Comparison of ENCODE assay signal across 1 cellular context in the genomic region with DNA sequence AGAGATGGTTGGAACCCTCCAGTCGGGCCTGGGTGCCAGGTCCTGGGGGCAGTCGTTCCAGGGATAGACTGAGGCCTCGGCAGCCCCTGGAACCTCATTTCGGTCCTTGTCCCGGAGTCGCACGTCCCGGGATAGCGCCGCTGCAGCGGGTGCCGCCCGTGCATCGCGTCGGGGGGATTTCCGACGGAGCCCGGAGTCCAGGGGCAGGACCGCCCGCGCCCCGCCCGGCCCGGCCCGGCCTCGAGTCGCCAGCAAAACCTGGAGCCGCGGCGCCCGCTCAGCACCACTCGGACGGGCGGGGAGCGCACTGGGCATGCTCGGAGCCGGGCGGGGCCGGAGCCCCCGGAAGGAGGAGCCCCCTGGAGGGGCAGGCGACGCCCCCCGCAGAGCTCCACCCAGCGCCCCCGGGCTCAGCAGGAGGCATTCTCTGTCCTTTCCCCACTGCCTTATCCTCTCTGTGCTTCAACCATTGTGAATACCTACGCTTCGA.
TF ChIP-seq lines count a peak whose summit lies in the region.

No MANE protein-coding gene starts in this region.

TF ChIP-seq in HepG2, 621 proteins besides CTCF, POLR2A, EP300 and RAD21 (continued from another document):
- TF ChIP-seq, protein P1, sequence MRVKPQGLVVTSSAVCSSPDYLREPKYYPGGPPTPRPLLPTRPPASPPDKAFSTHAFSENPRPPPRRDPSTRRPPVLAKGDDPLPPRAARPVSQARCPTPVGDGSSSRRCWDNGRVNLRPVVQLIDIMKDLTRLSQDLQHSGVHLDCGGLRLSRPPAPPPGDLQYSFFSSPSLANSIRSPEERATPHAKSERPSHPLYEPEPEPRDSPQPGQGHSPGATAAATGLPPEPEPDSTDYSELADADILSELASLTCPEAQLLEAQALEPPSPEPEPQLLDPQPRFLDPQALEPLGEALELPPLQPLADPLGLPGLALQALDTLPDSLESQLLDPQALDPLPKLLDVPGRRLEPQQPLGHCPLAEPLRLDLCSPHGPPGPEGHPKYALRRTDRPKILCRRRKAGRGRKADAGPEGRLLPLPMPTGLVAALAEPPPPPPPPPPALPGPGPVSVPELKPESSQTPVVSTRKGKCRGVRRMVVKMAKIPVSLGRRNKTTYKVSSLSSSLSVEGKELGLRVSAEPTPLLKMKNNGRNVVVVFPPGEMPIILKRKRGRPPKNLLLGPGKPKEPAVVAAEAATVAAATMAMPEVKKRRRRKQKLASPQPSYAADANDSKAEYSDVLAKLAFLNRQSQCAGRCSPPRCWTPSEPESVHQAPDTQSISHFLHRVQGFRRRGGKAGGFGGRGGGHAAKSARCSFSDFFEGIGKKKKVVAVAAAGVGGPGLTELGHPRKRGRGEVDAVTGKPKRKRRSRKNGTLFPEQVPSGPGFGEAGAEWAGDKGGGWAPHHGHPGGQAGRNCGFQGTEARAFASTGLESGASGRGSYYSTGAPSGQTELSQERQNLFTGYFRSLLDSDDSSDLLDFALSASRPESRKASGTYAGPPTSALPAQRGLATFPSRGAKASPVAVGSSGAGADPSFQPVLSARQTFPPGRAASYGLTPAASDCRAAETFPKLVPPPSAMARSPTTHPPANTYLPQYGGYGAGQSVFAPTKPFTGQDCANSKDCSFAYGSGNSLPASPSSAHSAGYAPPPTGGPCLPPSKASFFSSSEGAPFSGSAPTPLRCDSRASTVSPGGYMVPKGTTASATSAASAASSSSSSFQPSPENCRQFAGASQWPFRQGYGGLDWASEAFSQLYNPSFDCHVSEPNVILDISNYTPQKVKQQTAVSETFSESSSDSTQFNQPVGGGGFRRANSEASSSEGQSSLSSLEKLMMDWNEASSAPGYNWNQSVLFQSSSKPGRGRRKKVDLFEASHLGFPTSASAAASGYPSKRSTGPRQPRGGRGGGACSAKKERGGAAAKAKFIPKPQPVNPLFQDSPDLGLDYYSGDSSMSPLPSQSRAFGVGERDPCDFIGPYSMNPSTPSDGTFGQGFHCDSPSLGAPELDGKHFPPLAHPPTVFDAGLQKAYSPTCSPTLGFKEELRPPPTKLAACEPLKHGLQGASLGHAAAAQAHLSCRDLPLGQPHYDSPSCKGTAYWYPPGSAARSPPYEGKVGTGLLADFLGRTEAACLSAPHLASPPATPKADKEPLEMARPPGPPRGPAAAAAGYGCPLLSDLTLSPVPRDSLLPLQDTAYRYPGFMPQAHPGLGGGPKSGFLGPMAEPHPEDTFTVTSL (CRISPR knock-in tag; IDR thresholded peaks at IDR 0.05; ENCODE audit: borderline replicate concordance): no peak
- TF ChIP-seq TBL1XR1 (IDR thresholded peaks at IDR 0.05; ENCODE audit: borderline replicate concordance, low read length, partially characterized antibody): no peak
- TF ChIP-seq, protein P2, sequence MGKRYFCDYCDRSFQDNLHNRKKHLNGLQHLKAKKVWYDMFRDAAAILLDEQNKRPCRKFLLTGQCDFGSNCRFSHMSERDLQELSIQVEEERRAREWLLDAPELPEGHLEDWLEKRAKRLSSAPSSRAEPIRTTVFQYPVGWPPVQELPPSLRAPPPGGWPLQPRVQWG (CRISPR knock-in tag; IDR thresholded peaks at IDR 0.05; ENCODE audit: borderline replicate concordance, low read depth): no peak
- TF ChIP-seq RFXANK (CRISPR knock-in tag; IDR thresholded peaks at IDR 0.05): no peak
- TF ChIP-seq YY1 (IDR thresholded peaks at IDR 0.05; ENCODE audit: insufficient read depth, insufficient replicate concordance, low read depth, low read length): peak; percentile 68
- peak; percentile 61 for TF ChIP-seq ZFY (CRISPR knock-in tag; IDR thresholded peaks at IDR 0.05)
- peak; percentile 67; the same call in 1 of the 2 replicates for TF ChIP-seq ZFX (CRISPR knock-in tag; IDR thresholded peaks at IDR 0.05; ENCODE audit: low read depth)
